In genomic region chr19:17405250-17406038, GRCh38 we compare ENCODE assay signal across 1 cellular context.
TF ChIP-seq lines count a peak whose summit lies in the region.

A gene with protein sequence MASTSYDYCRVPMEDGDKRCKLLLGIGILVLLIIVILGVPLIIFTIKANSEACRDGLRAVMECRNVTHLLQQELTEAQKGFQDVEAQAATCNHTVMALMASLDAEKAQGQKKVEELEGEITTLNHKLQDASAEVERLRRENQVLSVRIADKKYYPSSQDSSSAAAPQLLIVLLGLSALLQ (minus strand): TSS chr19:17405630. CDS start chr19:17405575, 55 bp downstream.

TF ChIP-seq in K562, 482 proteins besides CTCF, POLR2A, EP300 and RAD21 (continued from another document):
- TF ChIP-seq E2F5 (CRISPR knock-in tag; IDR thresholded peaks at IDR 0.05) = no peak
- TF ChIP-seq RFX7 (CRISPR knock-in tag; IDR thresholded peaks at IDR 0.05) = no peak
- TF ChIP-seq FOXM1 (IDR thresholded peaks at IDR 0.05; ENCODE audit: low read depth) = no peak
- no peak for TF ChIP-seq FOXM1 (CRISPR knock-in tag; IDR thresholded peaks at IDR 0.05; ENCODE audit: low read depth)
- no peak for TF ChIP-seq USF2 (CRISPR knock-in tag; IDR thresholded peaks at IDR 0.05)
- no peak for TF ChIP-seq RFX1 (IDR thresholded peaks at IDR 0.05)
- 0 out of 2 replicates have a peak, but pooled peaks have one; percentile 49 for TF ChIP-seq GTF2A2 (tag; IDR thresholded peaks at IDR 0.05)
- TF ChIP-seq ZNF407 (IDR thresholded peaks at IDR 0.05; ENCODE audit: low read depth) = no peak
- TF ChIP-seq ARNT (IDR thresholded peaks at IDR 0.05) = no peak; a peak in 1 of 4 replicates
- TF ChIP-seq MEF2D (tag; conservative IDR thresholded peaks at IDR 0.05; ENCODE audit: low read depth) = no peak
- no peak for TF ChIP-seq SRSF3 (IDR thresholded peaks at IDR 0.05; ENCODE audit: insufficient read depth, low read length)
- TF ChIP-seq LEF1 (IDR thresholded peaks at IDR 0.05) = no peak
- peak; percentile 12; the same call in 1 of the 2 replicates for TF ChIP-seq TFAP4 (CRISPR knock-in tag; IDR thresholded peaks at IDR 0.05; ENCODE audit: borderline replicate concordance)
- TF ChIP-seq PHB (CRISPR knock-in tag; IDR thresholded peaks at IDR 0.05) = no peak
